In the genomic region with DNA sequence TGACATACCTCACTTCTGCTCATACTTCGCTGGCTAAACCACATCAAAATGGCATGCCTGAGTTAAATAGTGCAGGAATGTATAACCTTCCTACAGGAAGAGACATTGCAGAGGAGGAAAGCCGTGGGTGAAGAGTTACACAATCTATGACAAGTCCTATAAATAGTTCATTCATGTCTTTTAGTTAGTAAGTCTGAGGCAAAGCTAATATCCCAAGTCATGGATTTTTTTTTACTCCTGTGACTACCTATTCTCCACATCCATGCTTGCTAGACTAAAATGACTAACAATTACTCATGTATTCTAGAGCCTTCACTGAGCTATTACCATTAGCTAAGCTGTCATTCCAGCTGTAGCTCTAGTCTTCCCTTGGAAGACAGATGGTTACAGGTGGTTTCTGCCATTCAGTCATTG, we compare ENCODE assay signal across 13 cellular contexts.
DNase-seq lines count a peak whose midpoint lies in the region; ATAC-seq, FAIRE-seq and TF ChIP-seq lines count a peak whose summit lies in the region.
"Had no signal": no experiment of that assay in that cellular context is flagged by ENCODE, and none has a peak within 500 bp of the region (broad histone marks: within the 10 kb centered on the region; RNA-seq: fewer than 3 reads in every experiment).

No MANE protein-coding gene starts in this region.

- peak; percentile 85 to 92 for ATAC-seq in A549
- no peak for ATAC-seq in stimulated activated effector memory CD8-positive, alpha-beta T cell treated with anti-CD3 and anti-CD28 coated beads, Interleukin-12 subunit alpha, Interleukin-12 subunit beta, amount 100 ng/mL, for 72 hours
- ATAC-seq in HG03354 (IDR thresholded peaks at IDR 0.05; ENCODE audit: poor library complexity, severe bottlenecking, unreplicated experiment), result no peak
- no peak for ATAC-seq in left lobe of liver
- ATAC-seq: stimulated activated naive B cell treated with anti-CD40 and anti-IgM and Interleukin-4, amounts not matched to agents 10 μg/mL and 1 μg/mL and 100 μg/mL, for 72 hours had no signal

- H3K27me3 Mint-ChIP-seq in progenitor cell of endocrine pancreas, result no peaks in the 10 kb centered on the region
- H3K27me3 Mint-ChIP-seq: stimulated activated naive B cell treated with anti-CD40 and anti-IgM and Interleukin-4, amounts not matched to agents 10 μg/mL and 1 μg/mL and 100 μg/mL, for 72 hours had no signal

- TF ChIP-seq CTCF in A549 (IDR thresholded peaks at IDR 0.05) (no peak), foreskin fibroblast (IDR thresholded peaks at IDR 0.05; ENCODE audit: low read depth, low read length) (no peak), progenitor cell of endocrine pancreas (IDR thresholded peaks at IDR 0.05; ENCODE audit: unreplicated experiment) (no peak)

- CTCF ChIA-PET in A549 (lab: Yijun Ruan, JAX), result interaction anchor here (0.6 kb wide), 1 partner anchor 79 kb away, joined by 3 read pairs; no protein-coding TSS in a partner anchor

- peak in 1 of 2 experiments; percentile 26; a peak in 1 of 5 replicates for TF ChIP-seq RAD21 in A549 (conservative IDR thresholded peaks at IDR 0.05 in 1 of 2, IDR thresholded peaks at IDR 0.05 in 1 of 2)

- no peaks in the 10 kb centered on the region for H3K4me1 Mint-ChIP-seq in stimulated activated effector memory CD8-positive, alpha-beta T cell treated with anti-CD3 and anti-CD28 coated beads, Interleukin-12 subunit alpha, Interleukin-12 subunit beta, amount 100 ng/mL, for 72 hours
- H3K4me1 Mint-ChIP-seq in progenitor cell of endocrine pancreas (ENCODE audit: low read depth), result peaks cover 33% of the 10 kb centered on the region
- H3K4me1 Mint-ChIP-seq: stimulated activated naive B cell treated with anti-CD40 and anti-IgM and Interleukin-4, amounts not matched to agents 10 μg/mL and 1 μg/mL and 100 μg/mL, for 72 hours had no signal

- no peak overlapping the region for H3K27ac Mint-ChIP-seq in stimulated activated effector memory CD8-positive, alpha-beta T cell treated with anti-CD3 and anti-CD28 coated beads, Interleukin-12 subunit alpha, Interleukin-12 subunit beta, amount 100 ng/mL, for 72 hours
- no peak overlapping the region for H3K27ac Mint-ChIP-seq in progenitor cell of endocrine pancreas
- H3K27ac Mint-ChIP-seq: stimulated activated naive B cell treated with anti-CD40 and anti-IgM and Interleukin-4, amounts not matched to agents 10 μg/mL and 1 μg/mL and 100 μg/mL, for 72 hours had no signal

- peak; percentile 18 to 62 for DNase-seq in A549 (ENCODE audit: low read depth in 1 of 2, low spot score in 1 of 2)
- peak; percentile 99 for DNase-seq in HCEC 1CT
- peak; percentile 73 to 93 for DNase-seq in SW 1271 (lab: John Stamatoyannopoulos, UW)
- peak; percentile 90 to 91 for DNase-seq in foreskin fibroblast
- no peak for DNase-seq in stimulated activated effector memory CD8-positive, alpha-beta T cell treated with anti-CD3 and anti-CD28 coated beads, Interleukin-12 subunit alpha, Interleukin-12 subunit beta, amount 100 ng/mL, for 72 hours (ENCODE audit: low spot score in 2 of 2)
- DNase-seq in progenitor cell of endocrine pancreas (ENCODE audit: low spot score, unreplicated experiment), result no peak
- DNase-seq in left lobe of liver (ENCODE audit: low spot score), result no peak
- DNase-seq: C1 segment of cervical spinal cord; central memory CD4-positive, alpha-beta T cell; stimulated activated naive B cell treated with anti-CD40 and anti-IgM and Interleukin-4, amounts not matched to agents 10 μg/mL and 1 μg/mL and 100 μg/mL, for 72 hours; T-helper 9 cell had no signal

- no peak overlapping the region for H3K4me3 ChIP-seq in A549
- no peak overlapping the region for H3K4me3 ChIP-seq in foreskin fibroblast (ENCODE audit: low read depth in 1 of 2, low read length in 2 of 2)

- no peak overlapping the region for H3K4me3 Mint-ChIP-seq in stimulated activated effector memory CD8-positive, alpha-beta T cell treated with anti-CD3 and anti-CD28 coated beads, Interleukin-12 subunit alpha, Interleukin-12 subunit beta, amount 100 ng/mL, for 72 hours
- H3K4me3 Mint-ChIP-seq in progenitor cell of endocrine pancreas (ENCODE audit: low read depth), result no peak overlapping the region
- H3K4me3 Mint-ChIP-seq: stimulated activated naive B cell treated with anti-CD40 and anti-IgM and Interleukin-4, amounts not matched to agents 10 μg/mL and 1 μg/mL and 100 μg/mL, for 72 hours had no signal

- POLR2A ChIA-PET in A549 (lab: Yijun Ruan, JAX), result no interaction called here

- H3K4me1 ChIP-seq in A549, result peaks cover 62% of the 10 kb centered on the region

- peak overlapping the region; percentile 31 to 50; a peak in 5 of 6 replicates for H3K27ac ChIP-seq in A549

- H3K36me3 Mint-ChIP-seq in stimulated activated effector memory CD8-positive, alpha-beta T cell treated with anti-CD3 and anti-CD28 coated beads, Interleukin-12 subunit alpha, Interleukin-12 subunit beta, amount 100 ng/mL, for 72 hours, result no peaks in the 10 kb centered on the region
- H3K36me3 Mint-ChIP-seq in progenitor cell of endocrine pancreas (ENCODE audit: insufficient read depth), result no peaks in the 10 kb centered on the region
- H3K36me3 Mint-ChIP-seq: stimulated activated naive B cell treated with anti-CD40 and anti-IgM and Interleukin-4, amounts not matched to agents 10 μg/mL and 1 μg/mL and 100 μg/mL, for 72 hours had no signal

- peak overlapping the region; percentile 45 for H3K4me2 ChIP-seq in A549

- no peaks in the 10 kb centered on the region for H3K9me3 ChIP-seq in A549

- no peak for TF ChIP-seq POLR2A in A549 (IDR thresholded peaks at IDR 0.05; ENCODE audit: low read length)

- TF ChIP-seq EP300 in A549 (IDR thresholded peaks at IDR 0.05), result peak; percentile 29 to 55; a peak in 1 of 5 replicates

- H3K9me3 Mint-ChIP-seq in stimulated activated effector memory CD8-positive, alpha-beta T cell treated with anti-CD3 and anti-CD28 coated beads, Interleukin-12 subunit alpha, Interleukin-12 subunit beta, amount 100 ng/mL, for 72 hours, result peaks cover 16% of the 10 kb centered on the region
- peaks cover 3% of the 10 kb centered on the region for H3K9me3 Mint-ChIP-seq in progenitor cell of endocrine pancreas (ENCODE audit: low read depth)

- WGBS in A549 (ENCODE audit: missing lambda C conversion rate), result 19% methylated on average over 2 of the region's 2 CpGs

- FAIRE-seq in A549 (lab: Jason Lieb, UNC), result peak; percentile 76
- FAIRE-seq: GM12892 had no signal

TF ChIP-seq in A549, 52 proteins besides CTCF, POLR2A, EP300 and RAD21 (continues in another document):
- TF ChIP-seq FOSL2 (IDR thresholded peaks at IDR 0.05) (peak; percentile 75), FOSL2 (CRISPR knock-in tag; IDR thresholded peaks at IDR 0.05) (peak; percentile 84), GATA3 (IDR thresholded peaks at IDR 0.05; ENCODE audit: borderline replicate concordance) (peak; percentile 42; the same call in 1 of the 2 replicates), MAFK (IDR thresholded peaks at IDR 0.05; ENCODE audit: partially characterized antibody) (peak; percentile 57), ZC3H11A (IDR thresholded peaks at IDR 0.05) (no peak), HES2 (IDR thresholded peaks at IDR 0.05) (no peak), MAZ (IDR thresholded peaks at IDR 0.05; ENCODE audit: borderline replicate concordance, low read depth, low read length) (no peak), JUN (IDR thresholded peaks at IDR 0.05) (peak; percentile 40 to 48; a peak in 2 of 5 replicates), HMGXB4 (CRISPR knock-in tag; IDR thresholded peaks at IDR 0.05; ENCODE audit: borderline replicate concordance) (no peak), RCOR1 (IDR thresholded peaks at IDR 0.05; ENCODE audit: low read depth, low read length) (no peak)
- TF ChIP-seq, protein P1, sequence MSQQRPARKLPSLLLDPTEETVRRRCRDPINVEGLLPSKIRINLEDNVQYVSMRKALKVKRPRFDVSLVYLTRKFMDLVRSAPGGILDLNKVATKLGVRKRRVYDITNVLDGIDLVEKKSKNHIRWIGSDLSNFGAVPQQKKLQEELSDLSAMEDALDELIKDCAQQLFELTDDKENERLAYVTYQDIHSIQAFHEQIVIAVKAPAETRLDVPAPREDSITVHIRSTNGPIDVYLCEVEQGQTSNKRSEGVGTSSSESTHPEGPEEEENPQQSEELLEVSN (IDR thresholded peaks at IDR 0.05; ENCODE audit: borderline replicate concordance, low read depth), result no peak
- TF ChIP-seq, protein P2, sequence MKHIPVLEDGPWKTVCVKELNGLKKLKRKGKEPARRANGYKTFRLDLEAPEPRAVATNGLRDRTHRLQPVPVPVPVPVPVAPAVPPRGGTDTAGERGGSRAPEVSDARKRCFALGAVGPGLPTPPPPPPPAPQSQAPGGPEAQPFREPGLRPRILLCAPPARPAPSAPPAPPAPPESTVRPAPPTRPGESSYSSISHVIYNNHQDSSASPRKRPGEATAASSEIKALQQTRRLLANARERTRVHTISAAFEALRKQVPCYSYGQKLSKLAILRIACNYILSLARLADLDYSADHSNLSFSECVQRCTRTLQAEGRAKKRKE (CRISPR knock-in tag; IDR thresholded peaks at IDR 0.05; ENCODE audit: low read depth), result no peak
- TF ChIP-seq, protein P3, sequence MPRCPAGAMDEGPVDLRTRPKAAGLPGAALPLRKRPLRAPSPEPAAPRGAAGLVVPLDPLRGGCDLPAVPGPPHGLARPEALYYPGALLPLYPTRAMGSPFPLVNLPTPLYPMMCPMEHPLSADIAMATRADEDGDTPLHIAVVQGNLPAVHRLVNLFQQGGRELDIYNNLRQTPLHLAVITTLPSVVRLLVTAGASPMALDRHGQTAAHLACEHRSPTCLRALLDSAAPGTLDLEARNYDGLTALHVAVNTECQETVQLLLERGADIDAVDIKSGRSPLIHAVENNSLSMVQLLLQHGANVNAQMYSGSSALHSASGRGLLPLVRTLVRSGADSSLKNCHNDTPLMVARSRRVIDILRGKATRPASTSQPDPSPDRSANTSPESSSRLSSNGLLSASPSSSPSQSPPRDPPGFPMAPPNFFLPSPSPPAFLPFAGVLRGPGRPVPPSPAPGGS (IDR thresholded peaks at IDR 0.05), result peak; percentile 59; the same call in 2 of the 3 replicates

Comparison
In these comparisons a context has a peak if more than half of its experiments do, and no peak if none do; other contexts are left out.
1. ATAC-seq: peak in A549 (2 of 2); none in stimulated activated effector memory CD8-positive, alpha-beta T cell treated with anti-CD3 and anti-CD28 coated beads, Interleukin-12 subunit alpha, Interleukin-12 subunit beta, amount 100 ng/mL, for 72 hours (single experiment), HG03354 (single experiment) and left lobe of liver (single experiment).
2. DNase-seq: peak in A549 (2 of 2), HCEC 1CT (single experiment), SW 1271 (2 of 2) and foreskin fibroblast (2 of 2); none in stimulated activated effector memory CD8-positive, alpha-beta T cell treated with anti-CD3 and anti-CD28 coated beads, Interleukin-12 subunit alpha, Interleukin-12 subunit beta, amount 100 ng/mL, for 72 hours (0 of 2), progenitor cell of endocrine pancreas (single experiment) and left lobe of liver (single experiment).